Comparison of ENCODE assay signal across 17 cellular contexts in the genomic region with DNA sequence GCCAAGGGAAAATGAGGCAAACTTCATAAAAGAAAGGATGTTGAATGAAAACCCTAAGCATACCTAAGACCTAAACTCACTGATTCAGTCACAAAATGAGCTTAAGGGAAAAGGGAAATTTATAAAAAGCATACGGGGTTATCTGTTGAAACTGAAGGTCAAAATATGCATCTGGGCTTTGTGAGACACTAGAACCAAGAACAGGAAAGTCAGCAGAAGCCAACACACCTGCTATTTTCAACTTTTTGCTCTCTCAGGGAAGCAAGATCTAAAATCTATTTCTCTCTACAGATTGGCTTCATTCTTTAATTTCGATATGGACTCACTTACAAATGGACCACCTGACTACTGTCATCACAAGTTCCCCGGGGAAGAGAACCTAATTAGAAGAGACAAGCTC.
"Had no signal": no experiment of that assay in that cellular context is flagged by ENCODE, and none has a peak within 500 bp of the region (broad histone marks: within the 10 kb centered on the region; RNA-seq: fewer than 3 reads in every experiment).

No MANE protein-coding gene starts in this region.

- H3K27ac ChIP-seq: RWPE1 had no signal

- H3K9me3 ChIP-seq: MG63 had no signal

- H3K4me3 Mint-ChIP-seq: IgD-negative memory B cell had no signal

- H3K4me3 ChIP-seq: K562, MG63 had no signal

- H3K27ac Mint-ChIP-seq: IgD-negative memory B cell had no signal

- ATAC-seq: K562 had no signal

- H3K36me3 Mint-ChIP-seq: IgD-negative memory B cell had no signal

- H3K27me3 ChIP-seq: MG63 had no signal

- H3K36me3 ChIP-seq: MG63 had no signal

- DNase-seq: MG63, NCI-H1092 treated with DMSO at 0.1 percent for 48 hours, NCI-H1436, NCI-H187, NCI-H2029, NCI-H2081 treated with DMSO at 0.1 percent for 48 hours, NCI-H2171, NCI-H226, NCI-H446, NCI-H524, NCI-H526 treated with DMSO at 0.1 percent for 48 hours, NCI-H748 treated with DMSO at 0.1 percent for 48 hours, SHP77, T-helper 2 cell had no signal
